In the genomic region with DNA sequence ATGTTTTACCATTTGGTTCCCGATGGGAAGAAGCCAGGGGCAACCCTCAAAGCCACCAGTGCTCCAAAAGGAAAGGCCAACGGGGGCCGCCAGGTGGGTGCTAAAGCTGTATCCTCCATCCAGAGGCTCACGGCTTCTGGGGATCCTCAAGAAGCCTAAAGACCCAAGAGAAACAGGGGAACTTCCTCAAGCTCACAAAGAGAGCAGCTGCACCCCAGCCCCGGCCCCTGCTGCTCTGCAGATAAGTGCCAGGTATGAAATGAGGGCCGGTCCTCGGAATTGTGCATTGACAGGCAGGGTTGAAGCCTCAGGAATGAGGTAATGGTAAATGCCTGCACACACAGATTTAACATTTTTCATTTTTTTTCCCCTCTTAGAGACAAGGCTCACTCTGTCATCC, we compare ENCODE assay signal across 23 cellular contexts. TPM values are rescaled to one million over a fixed set of nuclear protein-coding genes. Genes with fewer than 3 reads are reported as not detected.
A peak's percentile ranks its signal among the peaks of the same experiment; 100 is the strongest.
DNase-seq lines count a peak whose midpoint lies in the region; ATAC-seq, FAIRE-seq and TF ChIP-seq lines count a peak whose summit lies in the region.
"Had no signal": no experiment of that assay in that cellular context is flagged by ENCODE, and none has a peak within 500 bp of the region (broad histone marks: within the 10 kb centered on the region; RNA-seq: fewer than 3 reads in every experiment).

No MANE protein-coding gene starts in this region.

- no peak overlapping the region for H2AK5ac ChIP-seq in H1 (ENCODE audit: low read depth, low read length)

- no peak overlapping the region for H3K27ac Mint-ChIP-seq in neural progenitor cell
- H3K27ac Mint-ChIP-seq: B cell; CD4-positive, alpha-beta T cell; CD8-positive, alpha-beta T cell had no signal

- no peak for TF ChIP-seq POLR2A in H1 (IDR thresholded peaks at IDR 0.05; ENCODE audit: control extremely low read depth in 1 of 2, low read depth in 2 of 2, low read length in 2 of 2)

- H3K23ac ChIP-seq in H1 (ENCODE audit: insufficient read length), result no peak overlapping the region

- H2BK120ac ChIP-seq in H1 (replicated peaks; ENCODE audit: low read depth, low read length), result no peak overlapping the region

- H3K14ac ChIP-seq in H1 (ENCODE audit: insufficient read length), result no peak overlapping the region

- no peak for TF ChIP-seq CTCF in H1 (IDR thresholded peaks at IDR 0.05; ENCODE audit: control extremely low read depth in 1 of 3, insufficient read depth in 1 of 3, low read depth in 1 of 3, low read length in 3 of 3)
- TF ChIP-seq CTCF in neural progenitor cell (IDR thresholded peaks at IDR 0.05), result no peak

- no peak overlapping the region for H2BK15ac ChIP-seq in H1 (ENCODE audit: low read length)

- WGBS in H1 (ENCODE audit: extremely low coverage in 1 of 2, insufficient coverage in 1 of 2, insufficient read length in 1 of 2, insufficient replicate concordance in 2 of 2, low coverage in 1 of 2, low lambda C conversion rate in 2 of 2, missing lambda C conversion rate in 1 of 2), 2 experiments, result 91% methylated on average over 7 of the region's 7 CpGs; no CpG with 5 or more reads in 1 of the 2 experiments

- peaks cover 17% of the 10 kb centered on the region for H3K4me1 Mint-ChIP-seq in neural progenitor cell
- H3K4me1 Mint-ChIP-seq: B cell had no signal

- H4K20me1 ChIP-seq in H1 (replicated peaks in 1 of 2; ENCODE audit: control insufficient read depth in 1 of 2, insufficient read depth in 2 of 2, low read length in 2 of 2), result no peaks in the 10 kb centered on the region
- no peaks in the 10 kb centered on the region for H4K20me1 ChIP-seq in neural progenitor cell (ENCODE audit: low read depth)
- H4K20me1 ChIP-seq: BLaER1 treated with 17β-estradiol and CSF1 and Interleukin-3, amounts not matched to agents 10 nM and 100 nM had no signal

- no peak overlapping the region for H3K4me3 ChIP-seq in H1 (ENCODE audit: extremely low read depth in 1 of 4, insufficient read depth in 2 of 4, low read depth in 3 of 4, low read length in 4 of 4)
- H3K4me3 ChIP-seq in neural progenitor cell, result no peak overlapping the region
- H3K4me3 ChIP-seq: A549; BLaER1 treated with 17β-estradiol and CSF1 and Interleukin-3, amounts not matched to agents 10 nM and 100 nM; GM12878 had no signal

- no peaks in the 10 kb centered on the region for H3K36me3 Mint-ChIP-seq in neural progenitor cell
- H3K36me3 Mint-ChIP-seq: CD8-positive, alpha-beta T cell had no signal

- no peak for TF ChIP-seq RAD21 in H1 (IDR thresholded peaks at IDR 0.05 in 1 of 2, conservative IDR thresholded peaks at IDR 0.05 in 1 of 2; ENCODE audit: low read depth in 2 of 2, low read length in 2 of 2)

- no peak overlapping the region for H3K18ac ChIP-seq in H1 (ENCODE audit: extremely low read depth, low read length)

- H3K27me3 ChIP-seq in H1 (replicated peaks in 1 of 4; ENCODE audit: control insufficient read depth in 3 of 4, extremely low read depth in 1 of 4, insufficient read depth in 3 of 4, low read length in 3 of 4) (peaks cover 0 to 2% (median 0%) of the 10 kb centered on the region in 4 experiments; a peak in 3 of 7 replicates), neural progenitor cell (peaks cover 33% of the 10 kb centered on the region)
- H3K27me3 ChIP-seq: BLaER1 treated with 17β-estradiol and CSF1 and Interleukin-3, amounts not matched to agents 10 nM and 100 nM had no signal

- H3K56ac ChIP-seq in H1 (replicated peaks; ENCODE audit: insufficient read length, low read depth, low read length), result no peak overlapping the region

- H3F3A ChIP-seq in neural progenitor cell (ENCODE audit: low read depth), result peaks cover 5% of the 10 kb centered on the region

- peak overlapping the region; percentile 28 for H3K4me3 Mint-ChIP-seq in neural progenitor cell
- H3K4me3 Mint-ChIP-seq: B cell; CD4-positive, alpha-beta T cell; CD8-positive, alpha-beta T cell had no signal

- H3K4me1 ChIP-seq in H1 (replicated peaks in 1 of 4; ENCODE audit: control insufficient read depth in 3 of 4, insufficient read depth in 4 of 4, low read length in 3 of 4) (peaks cover 3 to 15% (median 13%) of the 10 kb centered on the region in 4 experiments; a peak in 6 of 7 replicates), neural progenitor cell (peaks cover 12% of the 10 kb centered on the region)
- H3K4me1 ChIP-seq: A549; BLaER1 treated with 17β-estradiol and CSF1 and Interleukin-3, amounts not matched to agents 10 nM and 100 nM; Caco-2 had no signal

- no peak overlapping the region for H4K91ac ChIP-seq in H1 (replicated peaks; ENCODE audit: insufficient read length, low read length)

- H3K9me3 Mint-ChIP-seq in neural progenitor cell, result no peaks in the 10 kb centered on the region
- H3K9me3 Mint-ChIP-seq: CD4-positive, alpha-beta T cell; CD8-positive, alpha-beta T cell had no signal

- peak; percentile 1 for DNase-seq in activated CD4-positive, CD25-positive, alpha-beta regulatory T cell treated with anti-CD3 and anti-CD28 coated beads, Interleukin-2, amount 50 U/mL, for 72 hours
- DNase-seq in activated CD4-positive, CD25-positive, alpha-beta regulatory T cell (lab: John Stamatoyannopoulos, UW), result no peak
- no peak for DNase-seq in H1 (ENCODE audit: low read depth in 1 of 2, low spot score in 2 of 2)
- no peak for DNase-seq in neural progenitor cell (ENCODE audit: low spot score)
- no peak for DNase-seq in Right ventricle myocardium inferior (ENCODE audit: missing footprints)
- DNase-seq: Caco-2; Calu3; CD4-positive, alpha-beta T cell; CD8-positive, alpha-beta T cell; DMS 273 treated with DMSO at 0.1 percent for 48 hours; DMS153; DND-41; GDM1 had no signal

- no peak overlapping the region for H3K4me2 ChIP-seq in H1 (ENCODE audit: insufficient read depth in 1 of 2, low read depth in 2 of 2, low read length in 2 of 2)
- H3K4me2 ChIP-seq in neural progenitor cell, result no peak overlapping the region
- H3K4me2 ChIP-seq: A549; BLaER1 treated with 17β-estradiol and CSF1 and Interleukin-3, amounts not matched to agents 10 nM and 100 nM had no signal

- no peak overlapping the region for H3K4ac ChIP-seq in H1 (replicated peaks; ENCODE audit: insufficient read length, low read depth, low read length)

- no peaks in the 10 kb centered on the region for H3K79me2 ChIP-seq in H1 (ENCODE audit: control insufficient read depth in 1 of 2, insufficient read depth in 2 of 2, low read length in 2 of 2)
- no peaks in the 10 kb centered on the region for H3K79me2 ChIP-seq in neural progenitor cell (ENCODE audit: low read depth)

- peaks cover 14% of the 10 kb centered on the region for H3K27me3 Mint-ChIP-seq in neural progenitor cell (ENCODE audit: insufficient read depth, low read depth)

- ATAC-seq in Right ventricle myocardium inferior (no peak), esophagus mucosa (no peak)
- ATAC-seq: CD8-positive, alpha-beta T cell; GM12878 had no signal

- H3K27ac ChIP-seq in H1 (ENCODE audit: low read depth, low read length) (no peak overlapping the region), neural progenitor cell (no peak overlapping the region)
- H3K27ac ChIP-seq: 22Rv1; A549; BLaER1 treated with 17β-estradiol and CSF1 and Interleukin-3, amounts not matched to agents 10 nM and 100 nM; C4-2B had no signal

- 0 out of 2 replicates have a peak overlapping the region, but pooled peaks have one; percentile 39 for H2BK12ac ChIP-seq in H1 (ENCODE audit: low read depth, low read length)

- TF ChIP-seq EP300 in H1 (IDR thresholded peaks at IDR 0.05; ENCODE audit: borderline replicate concordance in 1 of 2, low read depth in 2 of 2, low read length in 2 of 2), result no peak

- no peak overlapping the region for H2BK5ac ChIP-seq in H1 (ENCODE audit: low read depth, low read length)

- H2BK20ac ChIP-seq in H1 (ENCODE audit: low read length), result no peak overlapping the region

- POLR2A ChIA-PET in H1 (lab: Charles Lee; ENCODE audit: partially characterized antibody), result interaction anchor here (1.1 kb wide), 1 partner anchor 8 kb away, joined by 3 read pairs; a partner anchor contains a TSS

- CTCF ChIA-PET in H1 (lab: Charles Lee; ENCODE audit: partially characterized antibody), result interaction anchor here (0.7 to 7.1 kb wide), 13 partner anchors 10 to 478 kb away, joined by 3 to 42 read pairs (median 4); no protein-coding TSS in a partner anchor

- intact Hi-C loops in Right ventricle myocardium inferior (cut with DNase I), result no loop called here

- H3K9ac ChIP-seq in H1 (replicated peaks in 1 of 4; ENCODE audit: extremely low read depth in 1 of 4, low read depth in 3 of 4, low read length in 3 of 4) (no peak overlapping the region), neural progenitor cell (no peak overlapping the region)
- H3K9ac ChIP-seq: BLaER1 treated with 17β-estradiol and CSF1 and Interleukin-3, amounts not matched to agents 10 nM and 100 nM had no signal

- H3K9me3 ChIP-seq in H1 (ENCODE audit: insufficient read depth in 2 of 2, low read depth in 1 of 2, low read length in 1 of 2), result no peaks in the 10 kb centered on the region
- H3K9me3 ChIP-seq in neural progenitor cell (ENCODE audit: low read depth), result no peaks in the 10 kb centered on the region
- H3K9me3 ChIP-seq: A549; BLaER1 treated with 17β-estradiol and CSF1 and Interleukin-3, amounts not matched to agents 10 nM and 100 nM; Caco-2 had no signal

- no peak overlapping the region for H2AFZ ChIP-seq in H1 (ENCODE audit: low read length)
- H2AFZ ChIP-seq in neural progenitor cell (replicated peaks), result no peak overlapping the region

- H4K8ac ChIP-seq in H1 (ENCODE audit: extremely low read depth, insufficient read depth, low read length), result no peak overlapping the region

- no peak overlapping the region for H4K5ac ChIP-seq in H1 (ENCODE audit: insufficient read length, low read depth, low read length)

- H3K79me1 ChIP-seq in H1 (ENCODE audit: low read depth, low read length), result no peaks in the 10 kb centered on the region

- 0 out of 2 replicates have a peak, but pooled peaks cover 1% of the 10 kb centered on the region for H3K23me2 ChIP-seq in H1 (ENCODE audit: low read depth, low read length)

- H3K36me3 ChIP-seq in H1 (ENCODE audit: control insufficient read depth in 2 of 4, insufficient read depth in 4 of 4, low read length in 3 of 4) (no peaks in the 10 kb centered on the region), neural progenitor cell (no peaks in the 10 kb centered on the region)
- H3K36me3 ChIP-seq: BLaER1 treated with 17β-estradiol and CSF1 and Interleukin-3, amounts not matched to agents 10 nM and 100 nM had no signal

- FAIRE-seq in H1 (lab: Jason Lieb, UNC), result no peak
- FAIRE-seq: D721Med, GM12878, GM12892, GM18507 had no signal

TF ChIP-seq in H1, 55 proteins besides CTCF, POLR2A, EP300 and RAD21 (continues in another document):
- TF ChIP-seq CBX5 (IDR thresholded peaks at IDR 0.05; ENCODE audit: low read depth, low read length), result no peak

RNA-seq across cellular contexts. Expression of a gene that starts 8.0 kb away (rescaled TPM):
- total RNA-seq in H1 (2021; fragmentation: NEBNext Ultra II Directional; extraction: Animal tissue kit (Norgen Biotek cat#: 25700)), result 38.0 and 41.5 TPM in 2 replicates
- 22.8 and 29.1 TPM in 2 replicates for polyA plus RNA-seq in H1 (2011; rRNA removed)
- polyA plus RNA-seq in H1 (2011; cell fraction: cytosol; rRNA removed), result 36.0 TPM
- 35.2 TPM for polyA plus RNA-seq in H1 (2011; cell fraction: nucleus; rRNA removed)
- 28.3 to 36.0 TPM (median 33.8 TPM) in 4 replicates for polyA plus RNA-seq in H1 (2012, experiment 1 of 2)
- polyA plus RNA-seq in H1 (2012, experiment 2 of 2), result 21.5 TPM
- 49.0 TPM for polyA plus RNA-seq in H1 (2013, experiment 1 of 2)
- 48.9 TPM for polyA plus RNA-seq in H1 (2013, experiment 2 of 2)
- polyA minus RNA-seq in H1 (2011; rRNA and poly(A)+ RNA removed), result 25.6 and 43.4 TPM in 2 replicates
- polyA minus RNA-seq in H1 (2011; cell fraction: cytosol; rRNA and poly(A)+ RNA removed), result 21.2 TPM
- polyA minus RNA-seq in H1 (2011; cell fraction: nucleus; rRNA and poly(A)+ RNA removed), result 48.4 TPM
- 41.0 and 77.8 TPM in 2 replicates for total RNA-seq in neural progenitor cell (ENCODE audit: low replicate concordance)
- 58.0 TPM for total RNA-seq in Right ventricle myocardium inferior
- 49.3 TPM for total RNA-seq in esophagus mucosa
